1 cellular context compared by ENCODE assay signal in genomic region chr1:169484683-169485426, GRCh38.
TF ChIP-seq lines count a peak whose summit lies in the region.

No MANE protein-coding gene starts in this region.

TF ChIP-seq in HepG2, 621 proteins besides CTCF, POLR2A, EP300 and RAD21 (continued from another document and continues in another):
- peak; percentile 68; the same call in 1 of the 2 replicates for TF ChIP-seq HDAC2 (CRISPR knock-in tag; IDR thresholded peaks at IDR 0.05)
- TF ChIP-seq SNAPC2 (CRISPR knock-in tag; IDR thresholded peaks at IDR 0.05), result no peak
- peak; percentile 59; the same call in 1 of the 2 replicates for TF ChIP-seq ZNF788 (CRISPR knock-in tag; IDR thresholded peaks at IDR 0.05; ENCODE audit: borderline replicate concordance)
- TF ChIP-seq SRSF9 (IDR thresholded peaks at IDR 0.05; ENCODE audit: borderline replicate concordance, insufficient read depth, low read depth, low read length, poor library complexity, severe bottlenecking), result no peak
- TF ChIP-seq NKX3-1 (CRISPR knock-in tag; IDR thresholded peaks at IDR 0.05), result peak; percentile 13; the same call in 1 of the 2 replicates
- peak; percentile 8 for TF ChIP-seq SKI (IDR thresholded peaks at IDR 0.05; ENCODE audit: partially characterized antibody)
- TF ChIP-seq E2F1 (CRISPR knock-in tag; IDR thresholded peaks at IDR 0.05), result no peak
- TF ChIP-seq ZNF724P (CRISPR knock-in tag; IDR thresholded peaks at IDR 0.05; ENCODE audit: borderline replicate concordance), result no peak
- peak; percentile 64; the same call in 1 of the 2 replicates for TF ChIP-seq AHDC1 (CRISPR knock-in tag; IDR thresholded peaks at IDR 0.05; ENCODE audit: borderline replicate concordance)
- no peak for TF ChIP-seq KDM1A (CRISPR knock-in tag; IDR thresholded peaks at IDR 0.05)
- TF ChIP-seq HMGXB4 (CRISPR knock-in tag; IDR thresholded peaks at IDR 0.05; ENCODE audit: borderline replicate concordance in 1 of 2, low read depth in 1 of 2), result no peak
- TF ChIP-seq ETV5 (CRISPR knock-in tag; IDR thresholded peaks at IDR 0.05; ENCODE audit: borderline replicate concordance), result peak; percentile 81
- TF ChIP-seq ZSCAN22 (CRISPR knock-in tag; IDR thresholded peaks at IDR 0.05), result no peak
- TF ChIP-seq FOSL2 (CRISPR knock-in tag; IDR thresholded peaks at IDR 0.05), result peak; percentile 44; the same call in 1 of the 2 replicates
- TF ChIP-seq ZNF10 (CRISPR knock-in tag; IDR thresholded peaks at IDR 0.05; ENCODE audit: borderline replicate concordance, low read depth), result no peak
- no peak for TF ChIP-seq NCOA5 (CRISPR knock-in tag; IDR thresholded peaks at IDR 0.05)
- no peak for TF ChIP-seq ZBTB33 (CRISPR knock-in tag; IDR thresholded peaks at IDR 0.05)
- TF ChIP-seq RFX3 (CRISPR knock-in tag; IDR thresholded peaks at IDR 0.05), result no peak
- TF ChIP-seq TFAP4 (IDR thresholded peaks at IDR 0.05; ENCODE audit: borderline replicate concordance, low read depth), result peak; percentile 61; the same call in 1 of the 2 replicates
- no peak for TF ChIP-seq MAFG (CRISPR knock-in tag; IDR thresholded peaks at IDR 0.05)
- TF ChIP-seq ZNF296 (CRISPR knock-in tag; conservative IDR thresholded peaks at IDR 0.05), result no peak
- no peak for TF ChIP-seq AKAP8 (CRISPR knock-in tag; IDR thresholded peaks at IDR 0.05)
- no peak for TF ChIP-seq PBX2 (CRISPR knock-in tag; IDR thresholded peaks at IDR 0.05)
- TF ChIP-seq ZNF383 (CRISPR knock-in tag; IDR thresholded peaks at IDR 0.05; ENCODE audit: borderline replicate concordance), result no peak; the same call in 1 of the 2 replicates
- TF ChIP-seq LCORL (IDR thresholded peaks at IDR 0.05), result no peak
- TF ChIP-seq LCORL (CRISPR knock-in tag; IDR thresholded peaks at IDR 0.05), result no peak; the same call in 1 of the 2 replicates
- TF ChIP-seq FOXO4 (CRISPR knock-in tag; conservative IDR thresholded peaks at IDR 0.05), result no peak
- no peak for TF ChIP-seq ZNF350 (CRISPR knock-in tag; IDR thresholded peaks at IDR 0.05; ENCODE audit: borderline replicate concordance, low read depth)
- peak; percentile 47 for TF ChIP-seq TEAD3 (CRISPR knock-in tag; optimal IDR thresholded peaks at IDR 0.05; ENCODE audit: borderline replicate concordance)
- TF ChIP-seq ZNF101 (CRISPR knock-in tag; IDR thresholded peaks at IDR 0.05; ENCODE audit: borderline replicate concordance, low read depth), result no peak
- TF ChIP-seq FOXM1 (CRISPR knock-in tag; IDR thresholded peaks at IDR 0.05), result no peak
- no peak for TF ChIP-seq XBP1 (CRISPR knock-in tag; IDR thresholded peaks at IDR 0.05)
- TF ChIP-seq CEBPG (CRISPR knock-in tag; IDR thresholded peaks at IDR 0.05), result peak; percentile 71
- TF ChIP-seq ZNF589 (CRISPR knock-in tag; conservative IDR thresholded peaks at IDR 0.05), result 0 out of 2 replicates have a peak, but pooled peaks have one; percentile 27
- no peak; the same call in 1 of the 2 replicates for TF ChIP-seq WIZ (CRISPR knock-in tag; IDR thresholded peaks at IDR 0.05)
- no peak for TF ChIP-seq ZNF441 (CRISPR knock-in tag; IDR thresholded peaks at IDR 0.05; ENCODE audit: borderline replicate concordance)
- peak; percentile 61; the same call in 1 of the 2 replicates for TF ChIP-seq FLYWCH1 (CRISPR knock-in tag; IDR thresholded peaks at IDR 0.05)
- TF ChIP-seq CCAR2 (optimal IDR thresholded peaks at IDR 0.05; ENCODE audit: low read depth, low read length), result no peak
- TF ChIP-seq ZNF414 (CRISPR knock-in tag; IDR thresholded peaks at IDR 0.05), result no peak
- TF ChIP-seq KLF11 (CRISPR knock-in tag; IDR thresholded peaks at IDR 0.05), result no peak
- 0 out of 2 replicates have a peak, but pooled peaks have one; percentile 21 for TF ChIP-seq ZSCAN25 (CRISPR knock-in tag; IDR thresholded peaks at IDR 0.05)
- no peak for TF ChIP-seq ZEB1 (IDR thresholded peaks at IDR 0.05; ENCODE audit: insufficient replicate concordance, low read depth)
- TF ChIP-seq SNAPC4 (CRISPR knock-in tag; IDR thresholded peaks at IDR 0.05), result peak; percentile 75
